14 cellular contexts compared by ENCODE assay signal in genomic region chr11:104916442-104916841, GRCh38. TPM values are rescaled to one million over a fixed set of nuclear protein-coding genes. Genes with fewer than 3 reads are reported as not detected.
DNase-seq lines count a peak whose midpoint lies in the region; ATAC-seq, FAIRE-seq and TF ChIP-seq lines count a peak whose summit lies in the region.
"Had no signal": no experiment of that assay in that cellular context is flagged by ENCODE, and none has a peak within 500 bp of the region (broad histone marks: within the 10 kb centered on the region; RNA-seq: fewer than 3 reads in every experiment).

No MANE protein-coding gene starts in this region.

- H3K27me3 ChIP-seq in CD8-positive, alpha-beta T cell (ENCODE audit: insufficient read depth, low read length): no peaks in the 10 kb centered on the region
- H3K27me3 ChIP-seq in Loucy (ENCODE audit: insufficient read depth, low read length, poor library complexity, severe bottlenecking) (no peaks in the 10 kb centered on the region), neural progenitor cell (no peaks in the 10 kb centered on the region)
- H3K27me3 ChIP-seq: foreskin keratinocyte, ovary had no signal

- no peak for ATAC-seq in CD8-positive, alpha-beta T cell
- no peak for ATAC-seq in natural killer cell treated with Interleukin-12 subunit alpha and Interleukin-12 subunit beta and Interleukin-15 and Interleukin-18, amount 100 ng/mL, for 72 hours
- ATAC-seq in GM18502 (IDR thresholded peaks at IDR 0.05; ENCODE audit: poor library complexity, unreplicated experiment): no peak
- ATAC-seq: foreskin keratinocyte, Panc1 had no signal

- no peak overlapping the region for H3K27ac ChIP-seq in CD8-positive, alpha-beta T cell (ENCODE audit: low read depth, low read length)
- no peak overlapping the region for H3K27ac ChIP-seq in neural progenitor cell
- H3K27ac ChIP-seq: foreskin keratinocyte had no signal

- peak overlapping the region; percentile 88 for H3K27ac Mint-ChIP-seq in CD8-positive, alpha-beta T cell
- peak overlapping the region; percentile 83 to 91 for H3K27ac Mint-ChIP-seq in natural killer cell treated with Interleukin-12 subunit alpha and Interleukin-12 subunit beta and Interleukin-15 and Interleukin-18, amount 100 ng/mL, for 72 hours
- no peak overlapping the region for H3K27ac Mint-ChIP-seq in neural progenitor cell

- no peak for TF ChIP-seq CTCF in CD8-positive, alpha-beta T cell (IDR thresholded peaks at IDR 0.05)
- TF ChIP-seq CTCF in Loucy (conservative IDR thresholded peaks at IDR 0.05; ENCODE audit: low read length): no peak
- TF ChIP-seq CTCF in neural progenitor cell (IDR thresholded peaks at IDR 0.05): no peak

- H4K20me1 ChIP-seq in Loucy (ENCODE audit: insufficient read depth, low read length, poor library complexity, severe bottlenecking) (no peaks in the 10 kb centered on the region), neural progenitor cell (ENCODE audit: low read depth) (no peaks in the 10 kb centered on the region)

- H3K79me2 ChIP-seq in Loucy (ENCODE audit: insufficient read depth, low read length) (no peaks in the 10 kb centered on the region), neural progenitor cell (ENCODE audit: low read depth) (no peaks in the 10 kb centered on the region)

- POLR2A ChIA-PET in CD8-positive, alpha-beta T cell (lab: Charles Lee): interaction anchor here (1.2 kb wide), 1 partner anchor 38 kb away, joined by 3 read pairs; no protein-coding TSS in a partner anchor

- H3K9me2 ChIP-seq in Loucy (replicated peaks; ENCODE audit: low read depth, low read length): no peaks in the 10 kb centered on the region

- H3K9me3 ChIP-seq in CD8-positive, alpha-beta T cell (ENCODE audit: low read length): no peaks in the 10 kb centered on the region
- H3K9me3 ChIP-seq in Loucy (ENCODE audit: insufficient read depth, low read depth, low read length) (no peaks in the 10 kb centered on the region), neural progenitor cell (ENCODE audit: low read depth) (no peaks in the 10 kb centered on the region)
- H3K9me3 ChIP-seq: ovary had no signal

- CTCF ChIA-PET in CD8-positive, alpha-beta T cell (lab: Charles Lee): no interaction called here

- peak overlapping the region; percentile 74 for H3K9ac ChIP-seq in Loucy (ENCODE audit: low read depth, low read length, poor library complexity, severe bottlenecking)
- no peak overlapping the region for H3K9ac ChIP-seq in neural progenitor cell

- no peaks in the 10 kb centered on the region for H3K9me3 Mint-ChIP-seq in CD8-positive, alpha-beta T cell
- no peaks in the 10 kb centered on the region for H3K9me3 Mint-ChIP-seq in natural killer cell treated with Interleukin-12 subunit alpha and Interleukin-12 subunit beta and Interleukin-15 and Interleukin-18, amount 100 ng/mL, for 72 hours
- no peaks in the 10 kb centered on the region for H3K9me3 Mint-ChIP-seq in neural progenitor cell

- FAIRE-seq in RCC 7860 (lab: Jason Lieb, UNC): no peak

- H3K4me2 ChIP-seq in Loucy (ENCODE audit: low read depth, low read length, poor library complexity, severe bottlenecking) (peak overlapping the region; percentile 75), neural progenitor cell (no peak overlapping the region)

- peak overlapping the region; percentile 89 for H3K4me3 Mint-ChIP-seq in CD8-positive, alpha-beta T cell
- peak overlapping the region; percentile 94 for H3K4me3 Mint-ChIP-seq in natural killer cell treated with Interleukin-12 subunit alpha and Interleukin-12 subunit beta and Interleukin-15 and Interleukin-18, amount 100 ng/mL, for 72 hours
- H3K4me3 Mint-ChIP-seq in neural progenitor cell: no peak overlapping the region

- H3F3A ChIP-seq in Loucy (ENCODE audit: low read depth) (no peaks in the 10 kb centered on the region), neural progenitor cell (ENCODE audit: low read depth) (no peaks in the 10 kb centered on the region)

- peak overlapping the region; percentile 79 for H2AFZ ChIP-seq in Loucy (ENCODE audit: low read length)
- H2AFZ ChIP-seq in neural progenitor cell (replicated peaks): no peak overlapping the region

- no peak for DNase-seq in CD8-positive, alpha-beta T cell
- DNase-seq in dermis blood vessel endothelial cell: peak; percentile 68
- DNase-seq in natural killer cell treated with Interleukin-12 subunit alpha and Interleukin-12 subunit beta and Interleukin-15 and Interleukin-18, amount 100 ng/mL, for 72 hours (ENCODE audit: low spot score): no peak
- no peak for DNase-seq in neural progenitor cell (ENCODE audit: low spot score)
- no peak for DNase-seq in hypothalamus (lab: John Stamatoyannopoulos, UW)
- no peak for DNase-seq in RCC 7860 (ENCODE audit: low spot score)
- DNase-seq: foreskin keratinocyte; NCI-H345; ovary; stimulated activated CD4-positive, alpha-beta T cell treated with anti-CD3 and anti-CD28 coated beads, Interleukin-2, amount 100 ng/mL, for 24 hours; T1000 had no signal

- no peaks in the 10 kb centered on the region for H3K36me3 ChIP-seq in CD8-positive, alpha-beta T cell (ENCODE audit: insufficient read depth, low read length)
- H3K36me3 ChIP-seq in Loucy (ENCODE audit: insufficient read depth, low read length): no peaks in the 10 kb centered on the region
- no peaks in the 10 kb centered on the region for H3K36me3 ChIP-seq in neural progenitor cell
- H3K36me3 ChIP-seq: ovary had no signal

- intact Hi-C loops in CD8-positive, alpha-beta T cell (cut with DNase I, micrococcal nuclease): loop anchor here in 1 of 2 experiments (5.0 to 10.0 kb wide), 4 partner anchors 39 to 209 kb away; partner anchors contain the start of gene CASP4

- peaks cover 8% of the 10 kb centered on the region for H3K36me3 Mint-ChIP-seq in CD8-positive, alpha-beta T cell
- H3K36me3 Mint-ChIP-seq in natural killer cell treated with Interleukin-12 subunit alpha and Interleukin-12 subunit beta and Interleukin-15 and Interleukin-18, amount 100 ng/mL, for 72 hours: no peaks in the 10 kb centered on the region
- no peaks in the 10 kb centered on the region for H3K36me3 Mint-ChIP-seq in neural progenitor cell

- no peaks in the 10 kb centered on the region for H3K27me3 Mint-ChIP-seq in CD8-positive, alpha-beta T cell (ENCODE audit: low read depth)
- H3K27me3 Mint-ChIP-seq in natural killer cell treated with Interleukin-12 subunit alpha and Interleukin-12 subunit beta and Interleukin-15 and Interleukin-18, amount 100 ng/mL, for 72 hours: no peaks in the 10 kb centered on the region
- H3K27me3 Mint-ChIP-seq in neural progenitor cell (ENCODE audit: insufficient read depth, low read depth): no peaks in the 10 kb centered on the region

- peaks cover 17% of the 10 kb centered on the region for H3K4me1 ChIP-seq in CD8-positive, alpha-beta T cell (ENCODE audit: insufficient read depth, low read length)
- H3K4me1 ChIP-seq in Loucy (ENCODE audit: insufficient read depth, low read length, poor library complexity, severe bottlenecking) (peaks cover 49% of the 10 kb centered on the region), neural progenitor cell (no peaks in the 10 kb centered on the region)
- H3K4me1 ChIP-seq: foreskin keratinocyte had no signal

- peaks cover 59% of the 10 kb centered on the region for H3K4me1 Mint-ChIP-seq in CD8-positive, alpha-beta T cell (ENCODE audit: low read depth)
- peaks cover 40 to 57% of the 10 kb centered on the region in 2 donors for H3K4me1 Mint-ChIP-seq in natural killer cell treated with Interleukin-12 subunit alpha and Interleukin-12 subunit beta and Interleukin-15 and Interleukin-18, amount 100 ng/mL, for 72 hours (ENCODE audit: low read depth in 2 of 2)
- H3K4me1 Mint-ChIP-seq in neural progenitor cell: no peaks in the 10 kb centered on the region

- H3K4me3 ChIP-seq in CD8-positive, alpha-beta T cell (ENCODE audit: low read depth, low read length): no peak overlapping the region
- H3K4me3 ChIP-seq in Loucy (ENCODE audit: low read length, poor library complexity, severe bottlenecking) (peak overlapping the region; percentile 72), neural progenitor cell (no peak overlapping the region)
- H3K4me3 ChIP-seq: ovary had no signal

RNA-seq across cellular contexts. Expression of gene CASP12, which starts 18.2 kb away (rescaled TPM):
- total RNA-seq in CD8-positive, alpha-beta T cell: not detected
- total RNA-seq in dermis blood vessel endothelial cell (5.9 and 11.1 TPM in 2 replicates), neural progenitor cell (ENCODE audit: low replicate concordance) (not detected in 2 replicates)
- not detected for total RNA-seq in natural killer cell treated with Interleukin-12 subunit alpha and Interleukin-12 subunit beta and Interleukin-15 and Interleukin-18, amount 100 ng/mL, for 72 hours
- total RNA-seq: foreskin keratinocyte had no signal

RNA-seq across cellular contexts. Expression of gene CASP4, which starts 51.9 kb away (rescaled TPM):
- total RNA-seq in CD8-positive, alpha-beta T cell: 10 to 100 TPM; 63.5 to 75.5 TPM
- 238 and 434 TPM in 2 replicates for total RNA-seq in dermis blood vessel endothelial cell
- total RNA-seq in natural killer cell treated with Interleukin-12 subunit alpha and Interleukin-12 subunit beta and Interleukin-15 and Interleukin-18, amount 100 ng/mL, for 72 hours: 100 to 1,000 TPM; 118 to 211 TPM
- not detected in 2 replicates for total RNA-seq in neural progenitor cell (ENCODE audit: low replicate concordance)

Comparison
In these comparisons a context has a peak if more than half of its experiments do, and no peak if none do; other contexts are left out.
1. RNA of gene CASP4, which starts 51.9 kb away (total RNA-seq): 238 to 434 TPM in dermis blood vessel endothelial cell, 118 to 211 TPM in natural killer cell treated with Interleukin-12 subunit alpha and Interleukin-12 subunit beta and Interleukin-15 and Interleukin-18, amount 100 ng/mL, for 72 hours and 63.5 to 75.5 TPM in CD8-positive, alpha-beta T cell; not detected in neural progenitor cell; every median in the first group is over 10 times any median in the second.